In genomic region chr1:21326861-21327344, GRCh38 we compare ENCODE assay signal across 13 cellular contexts. TPM values are rescaled to one million over a fixed set of nuclear protein-coding genes. Genes with fewer than 3 reads are reported as not detected.
DNase-seq lines count a peak whose midpoint lies in the region; ATAC-seq and TF ChIP-seq lines count a peak whose summit lies in the region.
"Had no signal": no experiment of that assay in that cellular context is flagged by ENCODE, and none has a peak within 500 bp of the region (broad histone marks: within the 10 kb centered on the region; RNA-seq: fewer than 3 reads in every experiment).

No MANE protein-coding gene starts in this region.

- H3K4me3 Mint-ChIP-seq in activated naive CD4-positive, alpha-beta T cell treated with anti-CD3 and anti-CD28 coated beads, Interleukin-2, amount 10 ng/mL, durations not matched to agents 7 days and 5 days = no peak overlapping the region
- no peak overlapping the region for H3K4me3 Mint-ChIP-seq in endodermal cell
- H3K4me3 Mint-ChIP-seq in naive thymus-derived CD8-positive, alpha-beta T cell = peak overlapping the region in 3 of 10 donors; percentile 5 to 67 (median 16)
- H3K4me3 Mint-ChIP-seq: T-helper 1 cell treated with Interleukin-12 subunit alpha and Interleukin-12 subunit beta and Interleukin-4 antibody, amounts not matched to agents 30 μg/mL and 1 μg/mL, for 36 hours had no signal

- H3K4me3 ChIP-seq in endodermal cell (ENCODE audit: low read length) (no peak overlapping the region), vagina (no peak overlapping the region)

- H3K27me3 Mint-ChIP-seq in activated naive CD4-positive, alpha-beta T cell treated with anti-CD3 and anti-CD28 coated beads, Interleukin-2, amount 10 ng/mL, durations not matched to agents 7 days and 5 days = no peaks in the 10 kb centered on the region
- no peaks in the 10 kb centered on the region for H3K27me3 Mint-ChIP-seq in endodermal cell (ENCODE audit: insufficient read depth)
- no peaks in the 10 kb centered on the region for H3K27me3 Mint-ChIP-seq in naive thymus-derived CD8-positive, alpha-beta T cell

- H3K9ac ChIP-seq in endodermal cell (ENCODE audit: extremely low read depth, low read length, poor library complexity, severe bottlenecking) = no peak overlapping the region

- H3K27me3 ChIP-seq in endodermal cell (ENCODE audit: control insufficient read depth, insufficient read depth, low read length, poor library complexity, severe bottlenecking) (no peaks in the 10 kb centered on the region), vagina (no peaks in the 10 kb centered on the region)

- no peak for DNase-seq in activated naive CD4-positive, alpha-beta T cell treated with anti-CD3 and anti-CD28 coated beads, Interleukin-2, amount 10 ng/mL, durations not matched to agents 7 days and 5 days
- no peak for DNase-seq in activated naive CD4-positive, alpha-beta T cell (lab: John Stamatoyannopoulos, UW)
- DNase-seq in endodermal cell (no peak), vagina (ENCODE audit: extremely low spot score in 2 of 2) (no peak), AG08396 (ENCODE audit: low spot score) (no peak), NCI-H1092 treated with DMSO at 0.1 percent for 48 hours (lab: John Stamatoyannopoulos, UW) (no peak)
- no peak for DNase-seq in naive thymus-derived CD8-positive, alpha-beta T cell
- no peak for DNase-seq in effector CD8-positive, alpha-beta T cell (lab: John Stamatoyannopoulos, UW)
- DNase-seq: activated gamma-delta T cell; GOT3; NCI-H2171; stimulated activated naive CD4-positive, alpha-beta T cell had no signal

- H3K36me3 Mint-ChIP-seq in activated naive CD4-positive, alpha-beta T cell treated with anti-CD3 and anti-CD28 coated beads, Interleukin-2, amount 10 ng/mL, durations not matched to agents 7 days and 5 days = peaks cover 18% of the 10 kb centered on the region
- H3K36me3 Mint-ChIP-seq in endodermal cell (ENCODE audit: low read depth) = peaks cover 3% of the 10 kb centered on the region
- H3K36me3 Mint-ChIP-seq in naive thymus-derived CD8-positive, alpha-beta T cell = peaks cover 0 to 6% (median 0%) of the 10 kb centered on the region in 3 donors

- intact Hi-C loops in vagina (cut with DNase I) = no loop called here

- H3K36me3 ChIP-seq in endodermal cell (ENCODE audit: control insufficient read depth, insufficient read depth, low read length) (no peaks in the 10 kb centered on the region), vagina (no peaks in the 10 kb centered on the region)

- TF ChIP-seq CTCF in endodermal cell (conservative IDR thresholded peaks at IDR 0.05) (no peak), vagina (IDR thresholded peaks at IDR 0.05) (no peak)

- CTCF ChIA-PET in activated naive CD4-positive, alpha-beta T cell treated with anti-CD3 and anti-CD28 coated beads, Interleukin-2, amount 10 ng/mL, durations not matched to agents 7 days and 5 days (lab: Charles Lee) = interaction anchor here (5.4 to 6.6 kb wide), 2 partner anchors 33 to 57 kb away, joined by 26 to 38 read pairs; no protein-coding TSS in a partner anchor

- POLR2A ChIA-PET in naive thymus-derived CD8-positive, alpha-beta T cell (lab: Charles Lee) = interaction anchor here (0.6 to 9.7 kb wide), 5 partner anchors 8 to 31 kb away, joined by 3 to 218 read pairs (median 6); partner anchors contain the start of gene ECE1

- no peak for TF ChIP-seq POLR2A in vagina (IDR thresholded peaks at IDR 0.05)

- H3K4me1 Mint-ChIP-seq in activated naive CD4-positive, alpha-beta T cell treated with anti-CD3 and anti-CD28 coated beads, Interleukin-2, amount 10 ng/mL, durations not matched to agents 7 days and 5 days = peaks cover 93% of the 10 kb centered on the region
- peaks cover 74% of the 10 kb centered on the region for H3K4me1 Mint-ChIP-seq in endodermal cell
- H3K4me1 Mint-ChIP-seq in naive thymus-derived CD8-positive, alpha-beta T cell = peaks cover 48 to 94% (median 90%) of the 10 kb centered on the region in 4 donors

- no peak for ATAC-seq in naive thymus-derived CD8-positive, alpha-beta T cell

- H3K27ac ChIP-seq in endodermal cell (ENCODE audit: low read depth, low read length) (peak overlapping the region; percentile 1), vagina (peak overlapping the region; percentile 86)

- H3K4me1 ChIP-seq in endodermal cell (ENCODE audit: control insufficient read depth, insufficient read depth, low read length) (peaks cover 37% of the 10 kb centered on the region), vagina (peaks cover 99% of the 10 kb centered on the region)

- H3K27ac Mint-ChIP-seq in activated naive CD4-positive, alpha-beta T cell treated with anti-CD3 and anti-CD28 coated beads, Interleukin-2, amount 10 ng/mL, durations not matched to agents 7 days and 5 days = peak overlapping the region; percentile 75
- H3K27ac Mint-ChIP-seq in endodermal cell = no peak overlapping the region
- peak overlapping the region in 8 of 10 donors; percentile 63 to 96 (median 88) for H3K27ac Mint-ChIP-seq in naive thymus-derived CD8-positive, alpha-beta T cell

- 54 to 84% methylated on average over 7 to 10 of the region's 10 CpGs for WGBS in endodermal cell (ENCODE audit: insufficient coverage in 1 of 2, insufficient read length in 1 of 2), 2 experiments

- H3K9me3 ChIP-seq in endodermal cell (ENCODE audit: control insufficient read depth, low read length) (no peaks in the 10 kb centered on the region), vagina (no peaks in the 10 kb centered on the region)

- no peaks in the 10 kb centered on the region for H3K9me3 Mint-ChIP-seq in activated naive CD4-positive, alpha-beta T cell treated with anti-CD3 and anti-CD28 coated beads, Interleukin-2, amount 10 ng/mL, durations not matched to agents 7 days and 5 days
- no peaks in the 10 kb centered on the region for H3K9me3 Mint-ChIP-seq in endodermal cell
- H3K9me3 Mint-ChIP-seq in naive thymus-derived CD8-positive, alpha-beta T cell = no peaks in the 10 kb centered on the region
- H3K9me3 Mint-ChIP-seq: T-helper 1 cell treated with Interleukin-12 subunit alpha and Interleukin-12 subunit beta and Interleukin-4 antibody, amounts not matched to agents 30 μg/mL and 1 μg/mL, for 36 hours had no signal

RNA-seq across cellular contexts. Expression of gene ECE1, which starts 36.6 kb away (rescaled TPM):
- total RNA-seq in endodermal cell (10 to 100 TPM; 47.8 to 57.9 TPM), vagina (93.8 TPM)
- polyA plus RNA-seq in endodermal cell (2013, experiment 1 of 2) = 38.8 TPM
- polyA plus RNA-seq in endodermal cell (2013, experiment 2 of 2) = 42.8 TPM
- 10 to 100 TPM; 51.7 to 53.6 TPM for total RNA-seq in naive thymus-derived CD8-positive, alpha-beta T cell
- polyA plus RNA-seq in naive thymus-derived CD8-positive, alpha-beta T cell = 10 to 100 TPM in 2 of 3 donors, 1 to 10 TPM in 1; 9.1 to 37.3 (median 20.5) TPM
